Comparison of ENCODE assay signal across 17 cellular contexts in the genomic region with DNA sequence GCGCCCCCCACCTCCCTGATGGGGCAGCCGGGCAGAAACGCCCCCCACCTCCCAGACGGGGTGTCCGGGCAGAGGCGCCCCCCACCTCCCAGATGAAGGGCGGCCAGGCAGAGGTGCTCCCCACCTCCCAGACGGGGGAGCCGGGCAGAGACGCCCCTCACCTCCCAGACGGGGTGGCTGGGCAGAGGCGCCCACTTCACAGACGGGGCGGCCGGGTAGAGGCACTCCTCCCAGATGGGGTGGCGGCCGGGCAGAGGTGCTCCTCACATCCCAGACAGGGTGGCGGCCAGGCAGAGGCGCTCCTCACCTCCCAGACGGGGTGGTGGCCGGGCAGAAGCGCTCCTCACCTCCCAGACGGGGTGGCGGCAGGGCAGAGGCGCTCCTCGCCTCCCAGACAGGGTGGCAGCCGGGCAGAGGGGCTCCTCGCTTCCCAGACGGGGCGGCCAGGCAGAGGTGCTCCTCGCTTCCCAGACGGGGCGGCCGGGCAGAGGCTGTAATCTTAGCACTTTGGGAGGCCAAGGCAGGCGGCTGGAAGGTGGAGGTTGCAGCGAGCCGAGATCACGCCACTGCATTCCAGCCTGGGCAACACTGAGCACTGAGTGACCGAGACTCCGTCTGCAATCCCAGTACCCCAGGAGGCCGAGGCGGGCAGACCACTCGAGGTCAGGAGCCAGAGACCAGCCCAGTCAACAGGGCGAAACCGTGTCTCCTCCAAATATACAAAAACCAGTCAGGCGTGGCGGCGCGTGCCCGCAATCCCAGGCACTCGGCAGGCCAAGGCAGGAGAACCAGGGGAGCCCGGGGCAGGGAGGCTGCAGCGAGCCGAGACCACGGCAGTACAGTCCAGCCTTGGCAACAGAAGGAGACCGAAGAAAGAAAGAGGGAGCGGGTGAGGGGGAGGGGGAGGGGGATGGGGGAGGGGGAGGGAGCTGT. TPM values are rescaled to one million over a fixed set of nuclear protein-coding genes. Genes with fewer than 3 reads are reported as not detected.
DNase-seq lines count a peak whose midpoint lies in the region; ATAC-seq and TF ChIP-seq lines count a peak whose summit lies in the region.
"Had no signal": no experiment of that assay in that cellular context is flagged by ENCODE, and none has a peak within 500 bp of the region (broad histone marks: within the 10 kb centered on the region; RNA-seq: fewer than 3 reads in every experiment).

No MANE protein-coding gene starts in this region.

- H3K27ac Mint-ChIP-seq in natural killer cell treated with Interleukin-12 subunit alpha and Interleukin-12 subunit beta and Interleukin-15 and Interleukin-18, amount 100 ng/mL, for 72 hours = no peak overlapping the region
- no peak overlapping the region for H3K27ac Mint-ChIP-seq in natural killer cell
- H3K27ac Mint-ChIP-seq in neural progenitor cell = no peak overlapping the region
- H3K27ac Mint-ChIP-seq in CD4-positive, alpha-beta T cell = no peak overlapping the region
- H3K27ac Mint-ChIP-seq: CD4-positive, CD25-positive, alpha-beta regulatory T cell; GM23338 had no signal

- H3K4me3 Mint-ChIP-seq in natural killer cell treated with Interleukin-12 subunit alpha and Interleukin-12 subunit beta and Interleukin-15 and Interleukin-18, amount 100 ng/mL, for 72 hours = no peak overlapping the region
- H3K4me3 Mint-ChIP-seq in natural killer cell (no peak overlapping the region), neural progenitor cell (peak overlapping the region; percentile 27)
- no peak overlapping the region for H3K4me3 Mint-ChIP-seq in CD4-positive, alpha-beta T cell
- H3K4me3 Mint-ChIP-seq: CD4-positive, CD25-positive, alpha-beta regulatory T cell; GM23338 had no signal

- H3K4me3 ChIP-seq in neural progenitor cell = no peak overlapping the region
- H3K4me3 ChIP-seq: GM23338 had no signal

- no peaks in the 10 kb centered on the region for H3K4me1 ChIP-seq in neural progenitor cell
- H3K4me1 ChIP-seq: BE2C had no signal

- TF ChIP-seq RAD21 in Ishikawa (IDR thresholded peaks at IDR 0.05; ENCODE audit: low read depth) = no peak

- no peaks in the 10 kb centered on the region for H4K20me1 ChIP-seq in neural progenitor cell (ENCODE audit: low read depth)

- no peaks in the 10 kb centered on the region for H3F3A ChIP-seq in neural progenitor cell (ENCODE audit: low read depth)

- H3K9me3 Mint-ChIP-seq in natural killer cell treated with Interleukin-12 subunit alpha and Interleukin-12 subunit beta and Interleukin-15 and Interleukin-18, amount 100 ng/mL, for 72 hours = no peaks in the 10 kb centered on the region
- no peaks in the 10 kb centered on the region for H3K9me3 Mint-ChIP-seq in natural killer cell
- H3K9me3 Mint-ChIP-seq in neural progenitor cell = peaks cover 15% of the 10 kb centered on the region
- H3K9me3 Mint-ChIP-seq in CD4-positive, alpha-beta T cell = no peaks in the 10 kb centered on the region
- H3K9me3 Mint-ChIP-seq: CD4-positive, CD25-positive, alpha-beta regulatory T cell had no signal

- H3K9ac ChIP-seq in neural progenitor cell = no peak overlapping the region

- CTCF ChIA-PET in CD4-positive, alpha-beta T cell (lab: Charles Lee) = no interaction called here

- no peaks in the 10 kb centered on the region for H3K4me1 Mint-ChIP-seq in natural killer cell treated with Interleukin-12 subunit alpha and Interleukin-12 subunit beta and Interleukin-15 and Interleukin-18, amount 100 ng/mL, for 72 hours (ENCODE audit: low read depth in 2 of 2)
- H3K4me1 Mint-ChIP-seq in natural killer cell (no peaks in the 10 kb centered on the region), neural progenitor cell (no peaks in the 10 kb centered on the region)
- no peaks in the 10 kb centered on the region for H3K4me1 Mint-ChIP-seq in CD4-positive, alpha-beta T cell (ENCODE audit: low read depth)
- H3K4me1 Mint-ChIP-seq: CD4-positive, CD25-positive, alpha-beta regulatory T cell had no signal

- H3K36me3 Mint-ChIP-seq in natural killer cell treated with Interleukin-12 subunit alpha and Interleukin-12 subunit beta and Interleukin-15 and Interleukin-18, amount 100 ng/mL, for 72 hours = no peaks in the 10 kb centered on the region
- H3K36me3 Mint-ChIP-seq in natural killer cell = no peaks in the 10 kb centered on the region
- H3K36me3 Mint-ChIP-seq in neural progenitor cell = peaks cover 2% of the 10 kb centered on the region
- no peaks in the 10 kb centered on the region for H3K36me3 Mint-ChIP-seq in CD4-positive, alpha-beta T cell (ENCODE audit: low read depth)
- H3K36me3 Mint-ChIP-seq: CD4-positive, CD25-positive, alpha-beta regulatory T cell had no signal

- H3K4me2 ChIP-seq in neural progenitor cell = no peak overlapping the region
- H3K4me2 ChIP-seq: GM23338 had no signal

- TF ChIP-seq CTCF in natural killer cell (IDR thresholded peaks at IDR 0.05) = no peak
- TF ChIP-seq CTCF in neural progenitor cell (IDR thresholded peaks at IDR 0.05) = no peak
- no peak for TF ChIP-seq CTCF in CD4-positive, alpha-beta T cell (IDR thresholded peaks at IDR 0.05)

- no peaks in the 10 kb centered on the region for H3K27me3 Mint-ChIP-seq in natural killer cell treated with Interleukin-12 subunit alpha and Interleukin-12 subunit beta and Interleukin-15 and Interleukin-18, amount 100 ng/mL, for 72 hours
- H3K27me3 Mint-ChIP-seq in natural killer cell (ENCODE audit: low read depth in 2 of 2) = no peaks in the 10 kb centered on the region
- H3K27me3 Mint-ChIP-seq in neural progenitor cell (ENCODE audit: insufficient read depth, low read depth) = peaks cover 4% of the 10 kb centered on the region
- H3K27me3 Mint-ChIP-seq in CD4-positive, alpha-beta T cell = no peaks in the 10 kb centered on the region

- H3K27ac ChIP-seq in neural progenitor cell = no peak overlapping the region
- no peak overlapping the region for H3K27ac ChIP-seq in CD4-positive, alpha-beta T cell (ENCODE audit: low read depth, low read length)

- H3K79me2 ChIP-seq in neural progenitor cell (ENCODE audit: low read depth) = no peaks in the 10 kb centered on the region

- TF ChIP-seq EP300 in Ishikawa (IDR thresholded peaks at IDR 0.05; ENCODE audit: borderline replicate concordance) = no peak

- peak; percentile 56 for DNase-seq in natural killer cell treated with Interleukin-12 subunit alpha and Interleukin-12 subunit beta and Interleukin-15 and Interleukin-18, amount 100 ng/mL, for 72 hours (ENCODE audit: low spot score)
- no peak for DNase-seq in natural killer cell
- DNase-seq in neural progenitor cell (ENCODE audit: low spot score) = peak; percentile 0
- DNase-seq in HuH-7.5 (ENCODE audit: low spot score) = no peak
- no peak for DNase-seq in GM03348 (ENCODE audit: low spot score)
- no peak for DNase-seq in CD4-positive, alpha-beta T cell
- DNase-seq: ACHN; BE2C; C1 segment of cervical spinal cord; CD4-positive, CD25-positive, alpha-beta regulatory T cell; DMS153; HCEC 1CT; KBM-7 had no signal

- POLR2A ChIA-PET in CD4-positive, alpha-beta T cell (lab: Charles Lee) = no interaction called here

- H2AFZ ChIP-seq in neural progenitor cell (replicated peaks) = no peak overlapping the region
- H2AFZ ChIP-seq: GM23338 had no signal

- intact Hi-C loops in natural killer cell (cut with micrococcal nuclease) = no loop called here
- intact Hi-C loops in CD4-positive, alpha-beta T cell (cut with DNase I, micrococcal nuclease) = no loop called here

- no peaks in the 10 kb centered on the region for H3K27me3 ChIP-seq in neural progenitor cell
- H3K27me3 ChIP-seq in CD4-positive, alpha-beta T cell (ENCODE audit: control insufficient read depth, insufficient read depth, low read length) = no peaks in the 10 kb centered on the region
- H3K27me3 ChIP-seq: BE2C had no signal

- H3K9me3 ChIP-seq in neural progenitor cell (ENCODE audit: low read depth) = no peaks in the 10 kb centered on the region
- H3K9me3 ChIP-seq in CD4-positive, alpha-beta T cell (ENCODE audit: control insufficient read depth, low read length) = no peaks in the 10 kb centered on the region
- H3K9me3 ChIP-seq: BE2C had no signal

- no peak for ATAC-seq in natural killer cell treated with Interleukin-12 subunit alpha and Interleukin-12 subunit beta and Interleukin-15 and Interleukin-18, amount 100 ng/mL, for 72 hours
- no peak for ATAC-seq in natural killer cell
- ATAC-seq in CD4-positive, alpha-beta T cell (ENCODE audit: poor library complexity) = no peak
- ATAC-seq: GM23338 had no signal

- no peaks in the 10 kb centered on the region for H3K36me3 ChIP-seq in neural progenitor cell
- H3K36me3 ChIP-seq: BE2C had no signal

TF ChIP-seq in Ishikawa, 13 proteins besides CTCF, POLR2A, EP300 and RAD21 (continues in another document):
- no peak for TF ChIP-seq NFIC (IDR thresholded peaks at IDR 0.05)
- no peak for TF ChIP-seq EGR1 (IDR thresholded peaks at IDR 0.05)
- TF ChIP-seq CREB1 (IDR thresholded peaks at IDR 0.05; ENCODE audit: low read depth) = no peak

RNA-seq across cellular contexts. Expression of a gene that starts 12.9 kb away (rescaled TPM):
- 100 to 1,000 TPM; 133 to 160 TPM for total RNA-seq in natural killer cell treated with Interleukin-12 subunit alpha and Interleukin-12 subunit beta and Interleukin-15 and Interleukin-18, amount 100 ng/mL, for 72 hours
- total RNA-seq in natural killer cell = 100 to 1,000 TPM; 436 to 504 (median 478) TPM
- 8.2 and 19.3 TPM in 2 replicates for total RNA-seq in neural progenitor cell (ENCODE audit: low replicate concordance)
- total RNA-seq in CD4-positive, alpha-beta T cell = 100 to 1,000 TPM; 229 to 230 TPM

RNA-seq across cellular contexts. Expression of a gene that starts 13.3 kb away (rescaled TPM):
- total RNA-seq in natural killer cell treated with Interleukin-12 subunit alpha and Interleukin-12 subunit beta and Interleukin-15 and Interleukin-18, amount 100 ng/mL, for 72 hours = 1,000 to 10,000 TPM; 6,345 to 8,722 TPM
- total RNA-seq in natural killer cell (over 10,000 TPM; 12,095 to 13,816 (median 12,822) TPM), neural progenitor cell (ENCODE audit: low replicate concordance) (under 0.01 TPM in 1 of 2 replicates, not detected in the other)
- 1,000 to 10,000 TPM; 8,097 to 9,671 TPM for total RNA-seq in CD4-positive, alpha-beta T cell
- total RNA-seq: GM23338 had no signal

RNA-seq across cellular contexts. Expression of a gene that starts 14.6 kb away (rescaled TPM):
- 1,000 to 10,000 TPM; 1,386 to 2,161 TPM for total RNA-seq in natural killer cell treated with Interleukin-12 subunit alpha and Interleukin-12 subunit beta and Interleukin-15 and Interleukin-18, amount 100 ng/mL, for 72 hours
- total RNA-seq in natural killer cell = 1,000 to 10,000 TPM in 2 of 3 donors, 100 to 1,000 TPM in 1; 768 to 1,610 (median 1,101) TPM
- under 0.01 TPM in 2 replicates for total RNA-seq in neural progenitor cell (ENCODE audit: low replicate concordance)
- 1,000 to 10,000 TPM in 1 of 2 experiments, 100 to 1,000 TPM in 1; 913 to 1,035 TPM for total RNA-seq in CD4-positive, alpha-beta T cell
- total RNA-seq: GM23338 had no signal

RNA-seq across cellular contexts. Expression of a gene that starts 23.7 kb away (rescaled TPM):
- 1 to 10 TPM; 2.4 to 2.6 TPM for total RNA-seq in natural killer cell treated with Interleukin-12 subunit alpha and Interleukin-12 subunit beta and Interleukin-15 and Interleukin-18, amount 100 ng/mL, for 72 hours
- total RNA-seq in natural killer cell (1 to 10 TPM; 2.0 to 2.1 (median 2.1) TPM), neural progenitor cell (ENCODE audit: low replicate concordance) (3.8 and 6.8 TPM in 2 replicates)
- under 1 TPM in 1 of 2 experiments, not detected in 1; 0.59 TPM for total RNA-seq in CD4-positive, alpha-beta T cell

RNA-seq across cellular contexts. Expression of a gene that starts 49.2 kb away (rescaled TPM):
- not detected for total RNA-seq in natural killer cell treated with Interleukin-12 subunit alpha and Interleukin-12 subunit beta and Interleukin-15 and Interleukin-18, amount 100 ng/mL, for 72 hours
- total RNA-seq in natural killer cell (under 1 TPM in 1 of 3 donors, not detected in 2; 0.52 TPM), neural progenitor cell (ENCODE audit: low replicate concordance) (not detected in 2 replicates)
- total RNA-seq in CD4-positive, alpha-beta T cell = not detected
- total RNA-seq: A172; CD4-positive, CD25-positive, alpha-beta regulatory T cell; GM23338; HT-29 had no signal

Comparison
In these comparisons a context has a peak if more than half of its experiments do, and no peak if none do; other contexts are left out.
1. DNase-seq: peak in natural killer cell treated with Interleukin-12 subunit alpha and Interleukin-12 subunit beta and Interleukin-15 and Interleukin-18, amount 100 ng/mL, for 72 hours (single experiment) and neural progenitor cell (single experiment); none in natural killer cell (single experiment), HuH-7.5 (single experiment), GM03348 (single experiment) and CD4-positive, alpha-beta T cell (0 of 10).
2. RNA of a gene that starts 13.3 kb away (total RNA-seq): 12,095 to 13,816 TPM in natural killer cell, 8,097 to 9,671 TPM in CD4-positive, alpha-beta T cell and 6,345 to 8,722 TPM in natural killer cell treated with Interleukin-12 subunit alpha and Interleukin-12 subunit beta and Interleukin-15 and Interleukin-18, amount 100 ng/mL, for 72 hours; under 0.01 TPM in neural progenitor cell; every median in the first group is over 1,000 times any median in the second.
3. RNA of a gene that starts 14.6 kb away (total RNA-seq): 1,386 to 2,161 TPM in natural killer cell treated with Interleukin-12 subunit alpha and Interleukin-12 subunit beta and Interleukin-15 and Interleukin-18, amount 100 ng/mL, for 72 hours, 768 to 1,610 TPM in natural killer cell and 913 to 1,035 TPM in CD4-positive, alpha-beta T cell; under 0.01 TPM in neural progenitor cell; every median in the first group is over 100 times any median in the second.